ENCODE assay signal across 12 cellular contexts in the genomic region with DNA sequence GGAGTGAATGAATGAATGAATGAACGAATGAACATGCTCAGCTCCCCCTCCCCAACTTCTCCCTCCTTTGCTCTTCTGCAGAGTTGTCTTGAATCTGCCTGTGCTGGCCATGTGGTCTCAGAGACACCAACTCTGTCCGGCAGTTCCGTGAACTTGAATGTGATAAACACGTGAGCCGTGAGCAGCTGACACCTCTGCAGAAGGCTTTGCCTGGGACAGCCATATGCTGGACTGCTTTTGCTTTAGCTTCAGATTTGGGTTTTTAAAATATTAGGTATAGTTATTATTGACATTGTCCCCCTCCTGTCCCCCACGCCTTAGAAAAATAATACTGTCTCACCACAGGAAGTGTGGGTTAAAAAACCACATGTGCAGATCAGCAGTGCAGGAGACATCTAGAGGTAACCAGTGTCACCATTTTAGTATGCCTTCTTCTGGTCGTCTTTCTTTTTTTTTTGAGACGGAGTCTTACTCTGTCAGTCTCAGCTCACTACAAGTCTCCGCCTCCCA.
DNase-seq lines count a peak whose midpoint lies in the region; ATAC-seq and TF ChIP-seq lines count a peak whose summit lies in the region.
"Had no signal": no experiment of that assay in that cellular context is flagged by ENCODE, and none has a peak within 500 bp of the region (broad histone marks: within the 10 kb centered on the region; RNA-seq: fewer than 3 reads in every experiment).

No MANE protein-coding gene starts in this region.

- DNase-seq in GDM1 (lab: John Stamatoyannopoulos, UW) (peak; percentile 28), IMR-90 (no peak), mucosa of descending colon (no peak), neural progenitor cell (ENCODE audit: low spot score) (no peak), HK-2 (ENCODE audit: unreplicated experiment) (no peak), upper lobe of right lung (no peak)
- peak; percentile 22 for DNase-seq in activated CD4-positive, alpha-beta memory T cell treated with anti-CD3 and anti-CD28 coated beads for 36 hours
- DNase-seq: DMS79, hypothalamus, NCI-H187, PC-9 had no signal

- H4K8ac ChIP-seq in IMR-90 (ENCODE audit: low read depth in 2 of 2, low read length in 2 of 2): peak overlapping the region in 1 of 2 experiments; percentile 37; a peak in 1 of 4 replicates

- no peaks in the 10 kb centered on the region for H3K79me2 ChIP-seq in neural progenitor cell (ENCODE audit: low read depth)

- POLR2A ChIA-PET in IMR-90 (lab: Charles Lee; ENCODE audit: unreplicated experiment): no interaction called here
- POLR2A ChIA-PET in activated CD4-positive, alpha-beta memory T cell treated with anti-CD3 and anti-CD28 coated beads for 36 hours (lab: Charles Lee): interaction anchor here (0.9 to 2.0 kb wide), 2 partner anchors 84 to 145 kb away, joined by 3 to 8 read pairs; partner anchors contain the start of gene CEP20

- peak overlapping the region; percentile 2 for H2BK5ac ChIP-seq in IMR-90 (ENCODE audit: low read depth, low read length, poor library complexity, severe bottlenecking)

- H3K27ac Mint-ChIP-seq in activated CD4-positive, alpha-beta memory T cell treated with anti-CD3 and anti-CD28 coated beads for 36 hours: peak overlapping the region; percentile 62
- no peak overlapping the region for H3K27ac Mint-ChIP-seq in neural progenitor cell
- H3K27ac Mint-ChIP-seq: mesothelial cell of epicardium had no signal

- H3K4me1 Mint-ChIP-seq in activated CD4-positive, alpha-beta memory T cell treated with anti-CD3 and anti-CD28 coated beads for 36 hours (ENCODE audit: low read depth): peaks cover 20% of the 10 kb centered on the region
- peaks cover 2% of the 10 kb centered on the region for H3K4me1 Mint-ChIP-seq in neural progenitor cell
- H3K4me1 Mint-ChIP-seq: mesothelial cell of epicardium had no signal

- H4K91ac ChIP-seq in IMR-90 (ENCODE audit: insufficient read depth, low read depth, low read length): no peak overlapping the region

- no peak overlapping the region; the same call in 1 of the 2 replicates for H2BK20ac ChIP-seq in IMR-90 (ENCODE audit: low read depth, low read length)

- no peak overlapping the region for H2AK9ac ChIP-seq in IMR-90 (replicated peaks; ENCODE audit: low read depth, low read length, poor library complexity)

- peaks cover 75% of the 10 kb centered on the region for H3K36me3 ChIP-seq in IMR-90 (ENCODE audit: control insufficient read depth, insufficient read depth, low read length)
- no peaks in the 10 kb centered on the region for H3K36me3 ChIP-seq in mucosa of descending colon (ENCODE audit: low read depth)
- no peaks in the 10 kb centered on the region for H3K36me3 ChIP-seq in neural progenitor cell
- peaks cover 30% of the 10 kb centered on the region for H3K36me3 ChIP-seq in upper lobe of right lung

- no peak overlapping the region for H4K5ac ChIP-seq in IMR-90 (ENCODE audit: low read depth, low read length)

- 0 out of 2 replicates have a peak overlapping the region, but pooled peaks have one; percentile 1 for H3K14ac ChIP-seq in IMR-90 (replicated peaks; ENCODE audit: low read depth, low read length)

- intact Hi-C loops in IMR-90 (cut with micrococcal nuclease) (no loop called here), mucosa of descending colon (cut with DNase I, micrococcal nuclease) (no loop called here), upper lobe of right lung (cut with DNase I) (no loop called here)
- intact Hi-C loops in activated CD4-positive, alpha-beta memory T cell treated with anti-CD3 and anti-CD28 coated beads for 36 hours (cut with micrococcal nuclease): no loop called here

- peaks cover 62 to 96% of the 10 kb centered on the region in 2 experiments for H3K79me1 ChIP-seq in IMR-90 (ENCODE audit: low read depth in 1 of 2, low read length in 2 of 2)

- no peaks in the 10 kb centered on the region for H3K27me3 Mint-ChIP-seq in activated CD4-positive, alpha-beta memory T cell treated with anti-CD3 and anti-CD28 coated beads for 36 hours
- H3K27me3 Mint-ChIP-seq in neural progenitor cell (ENCODE audit: insufficient read depth, low read depth): peaks cover 3% of the 10 kb centered on the region

- H3K4me1 ChIP-seq in IMR-90 (ENCODE audit: control insufficient read depth, insufficient read depth, low read length): peaks cover 25% of the 10 kb centered on the region
- peaks cover 7% of the 10 kb centered on the region for H3K4me1 ChIP-seq in mucosa of descending colon (ENCODE audit: low read depth)
- peaks cover 3% of the 10 kb centered on the region for H3K4me1 ChIP-seq in neural progenitor cell
- peaks cover 22% of the 10 kb centered on the region for H3K4me1 ChIP-seq in upper lobe of right lung

- no peak for TF ChIP-seq RAD21 in IMR-90 (IDR thresholded peaks at IDR 0.05; ENCODE audit: low read length)

- dilution Hi-C loops in IMR-90 (cut with HindIII; ENCODE audit: low sequenced_read_pairs, unreplicated experiment): no loop called here

- H3K9ac ChIP-seq in IMR-90 (ENCODE audit: low read depth, low read length) (no peak overlapping the region), neural progenitor cell (no peak overlapping the region)

- H4K20me1 ChIP-seq in IMR-90 (ENCODE audit: insufficient read depth, low read length) (peaks cover 14% of the 10 kb centered on the region; the same call in 1 of the 2 replicates), neural progenitor cell (ENCODE audit: low read depth) (peaks cover 9% of the 10 kb centered on the region)

- H3K4me2 ChIP-seq in IMR-90 (ENCODE audit: low read depth, low read length) (no peak overlapping the region), neural progenitor cell (no peak overlapping the region)
- H3K4me2 ChIP-seq: PC-9 had no signal

- in situ Hi-C loops in IMR-90 (cut with MboI; ENCODE audit: low sequenced_read_pairs): no loop called here

- 0 out of 2 replicates have a peak overlapping the region, but pooled peaks have one; percentile 27 for H3K4ac ChIP-seq in IMR-90 (ENCODE audit: low read depth, low read length)

- H3K9me1 ChIP-seq in IMR-90 (ENCODE audit: insufficient read depth, low read length): peaks cover 37% of the 10 kb centered on the region

- no peaks in the 10 kb centered on the region for H3K9me3 Mint-ChIP-seq in activated CD4-positive, alpha-beta memory T cell treated with anti-CD3 and anti-CD28 coated beads for 36 hours
- no peaks in the 10 kb centered on the region for H3K9me3 Mint-ChIP-seq in neural progenitor cell
- H3K9me3 Mint-ChIP-seq: mesothelial cell of epicardium had no signal

- H3K27ac ChIP-seq in IMR-90 (ENCODE audit: insufficient read depth, low read length): peak overlapping the region; percentile 48; the same call in 1 of the 2 replicates
- no peak overlapping the region for H3K27ac ChIP-seq in neural progenitor cell
- H3K27ac ChIP-seq in upper lobe of right lung: no peak overlapping the region
- H3K27ac ChIP-seq: PC-9 had no signal

- H2BK15ac ChIP-seq in IMR-90 (ENCODE audit: low read depth, low read length): no peak overlapping the region

- CTCF ChIA-PET in IMR-90 (lab: Yijun Ruan, JAX): interaction anchor here (0.6 kb wide), 1 partner anchor 145 kb away, joined by 4 read pairs; the partner anchor contains the start of gene CEP20
- CTCF ChIA-PET in activated CD4-positive, alpha-beta memory T cell treated with anti-CD3 and anti-CD28 coated beads for 36 hours (lab: Charles Lee): interaction anchor here (1.0 to 3.9 kb wide), 5 partner anchors 10 to 164 kb away, joined by 3 to 12 read pairs (median 3); no protein-coding TSS in a partner anchor

- ATAC-seq in IMR-90 (ENCODE audit: low read depth): no peak
- peak; percentile 60 for ATAC-seq in mucosa of descending colon
- no peak for ATAC-seq in upper lobe of right lung

- no peak for TF ChIP-seq POLR2A in IMR-90 (IDR thresholded peaks at IDR 0.05; ENCODE audit: low read depth, low read length)

- H3K4me3 ChIP-seq in IMR-90 (ENCODE audit: insufficient read depth, low read depth, low read length) (no peak overlapping the region), mucosa of descending colon (no peak overlapping the region), neural progenitor cell (no peak overlapping the region), upper lobe of right lung (no peak overlapping the region)
- H3K4me3 ChIP-seq: PC-9 had no signal

- H3K18ac ChIP-seq in IMR-90 (ENCODE audit: low read depth, low read length): no peak overlapping the region

- peak overlapping the region; percentile 37; the same call in 1 of the 2 replicates for H2AK5ac ChIP-seq in IMR-90 (ENCODE audit: low read depth, low read length)

- H2BK120ac ChIP-seq in IMR-90 (ENCODE audit: low read depth, low read length): no peak overlapping the region

- TF ChIP-seq CTCF in IMR-90 (conservative IDR thresholded peaks at IDR 0.05; ENCODE audit: low read depth, low read length): no peak
- no peak for TF ChIP-seq CTCF in mucosa of descending colon (IDR thresholded peaks at IDR 0.05)
- TF ChIP-seq CTCF in neural progenitor cell (IDR thresholded peaks at IDR 0.05): no peak
- TF ChIP-seq CTCF in upper lobe of right lung (IDR thresholded peaks at IDR 0.05): no peak

- no peaks in the 10 kb centered on the region for H3F3A ChIP-seq in neural progenitor cell (ENCODE audit: low read depth)

- H2AFZ ChIP-seq in IMR-90 (replicated peaks; ENCODE audit: low read length, poor library complexity) (no peak overlapping the region), neural progenitor cell (replicated peaks) (no peak overlapping the region)
- H2AFZ ChIP-seq: PC-9 had no signal

- H3K36me3 Mint-ChIP-seq in activated CD4-positive, alpha-beta memory T cell treated with anti-CD3 and anti-CD28 coated beads for 36 hours: peaks cover 31% of the 10 kb centered on the region
- peaks cover 7% of the 10 kb centered on the region for H3K36me3 Mint-ChIP-seq in neural progenitor cell

- no peak overlapping the region for H3K56ac ChIP-seq in IMR-90 (ENCODE audit: extremely low read depth, insufficient read depth, low read length)

- H3K9me3 ChIP-seq in IMR-90 (ENCODE audit: control insufficient read depth, insufficient read depth, low read length) (no peaks in the 10 kb centered on the region), mucosa of descending colon (no peaks in the 10 kb centered on the region), neural progenitor cell (ENCODE audit: low read depth) (no peaks in the 10 kb centered on the region), upper lobe of right lung (no peaks in the 10 kb centered on the region)

- no peak overlapping the region for H3K23ac ChIP-seq in IMR-90 (ENCODE audit: low read depth, low read length)

- 29% methylated on average over 1 of the region's 9 CpGs; no CpG with 5 or more reads in 1 of the 2 experiments for WGBS in IMR-90 (ENCODE audit: extremely low coverage in 2 of 2, insufficient read length in 1 of 2), 2 experiments

- no peaks in the 10 kb centered on the region for H3K27me3 ChIP-seq in IMR-90 (ENCODE audit: control insufficient read depth, insufficient read depth, low read length)
- H3K27me3 ChIP-seq in neural progenitor cell: no peaks in the 10 kb centered on the region
- H3K27me3 ChIP-seq in upper lobe of right lung: no peaks in the 10 kb centered on the region

- H3K4me3 Mint-ChIP-seq in activated CD4-positive, alpha-beta memory T cell treated with anti-CD3 and anti-CD28 coated beads for 36 hours: no peak overlapping the region
- H3K4me3 Mint-ChIP-seq in neural progenitor cell: no peak overlapping the region
- H3K4me3 Mint-ChIP-seq: mesothelial cell of epicardium had no signal

- no TSS peak for BruUV-seq in IMR-90 (replicated peaks; lab: Mats Ljungman, UMichigan)

TF ChIP-seq in IMR-90, 13 proteins besides CTCF, POLR2A, EP300 and RAD21 (continues in another document):
- TF ChIP-seq MAFK (IDR thresholded peaks at IDR 0.05; ENCODE audit: low read depth, low read length) (no peak), NFE2L2 (IDR thresholded peaks at IDR 0.05; ENCODE audit: low read depth, low read length) (no peak)

Comparison
In these comparisons a context has a peak if more than half of its experiments do, and no peak if none do; other contexts are left out.
1. DNase-seq: peak in GDM1 (single experiment) and activated CD4-positive, alpha-beta memory T cell treated with anti-CD3 and anti-CD28 coated beads for 36 hours (single experiment); none in IMR-90 (single experiment), mucosa of descending colon (0 of 3), neural progenitor cell (single experiment), HK-2 (single experiment) and upper lobe of right lung (single experiment).